Comparison of ENCODE assay signal across 17 cellular contexts in the genomic region with DNA sequence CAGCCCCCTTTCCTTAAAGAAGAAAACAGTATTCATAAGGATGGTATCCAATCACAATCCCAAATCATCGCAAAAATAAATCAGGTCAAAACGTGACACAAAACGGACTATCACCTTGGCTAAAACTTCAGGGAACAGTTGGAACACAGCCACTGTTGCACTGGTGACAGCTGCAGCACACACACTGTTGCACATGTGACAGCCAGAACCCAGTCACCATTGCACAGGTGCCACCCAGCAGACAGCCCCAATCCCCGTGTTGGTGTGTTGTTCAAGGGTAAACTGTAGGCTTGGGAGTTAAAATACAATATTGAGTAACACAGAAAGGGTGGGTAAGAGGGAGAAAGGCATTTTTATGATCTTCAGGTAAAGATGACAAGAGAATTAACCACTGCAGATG.
"Had no signal": no experiment of that assay in that cellular context is flagged by ENCODE, and none has a peak within 500 bp of the region (broad histone marks: within the 10 kb centered on the region; RNA-seq: fewer than 3 reads in every experiment).

No MANE protein-coding gene starts in this region.

- H3K4me3 ChIP-seq: coronary artery, heart left ventricle, sigmoid colon, tibial artery, upper lobe of left lung, uterus had no signal

- H3K27ac ChIP-seq: coronary artery, foreskin keratinocyte, heart left ventricle, neutrophil, sigmoid colon, tibial artery, upper lobe of left lung, uterus had no signal

- H3K36me3 ChIP-seq: uterus had no signal

- H3K9me3 ChIP-seq: heart left ventricle, neutrophil, sigmoid colon, tibial artery, upper lobe of left lung, uterus had no signal

- H3K27me3 Mint-ChIP-seq: naive thymus-derived CD8-positive, alpha-beta T cell had no signal

- H3K4me3 Mint-ChIP-seq: endodermal cell; naive thymus-derived CD8-positive, alpha-beta T cell had no signal

- H3K4me1 ChIP-seq: foreskin keratinocyte, sigmoid colon, tibial artery, upper lobe of left lung, uterus had no signal

- ATAC-seq: foreskin keratinocyte; naive thymus-derived CD8-positive, alpha-beta T cell had no signal

- H3K9me3 Mint-ChIP-seq: endodermal cell; naive thymus-derived CD8-positive, alpha-beta T cell had no signal

- DNase-seq: effector CD4-positive, alpha-beta T cell; endodermal cell; erythroblast; foreskin keratinocyte; heart left ventricle; hippocampal formation; mammary epithelial cell; naive thymus-derived CD8-positive, alpha-beta T cell; sigmoid colon; small intestine; stimulated activated CD4-positive, alpha-beta T cell treated with anti-CD3 and anti-CD28 coated beads, Interleukin-12 subunit alpha, Interleukin-12 subunit beta, amount 100 ng/mL, for 4 hours; stimulated activated naive CD4-positive, alpha-beta T cell treated with Interleukin-2 at 50 U/mL for 16 hours; tibial artery; upper lobe of left lung; uterus had no signal

- H3K4me1 Mint-ChIP-seq: endodermal cell had no signal

- FAIRE-seq: small intestine had no signal

- H3K27me3 ChIP-seq: foreskin keratinocyte, heart left ventricle, neutrophil, sigmoid colon, tibial artery, upper lobe of left lung, uterus had no signal
